ENCODE assay signal across 18 cellular contexts in the genomic region with DNA sequence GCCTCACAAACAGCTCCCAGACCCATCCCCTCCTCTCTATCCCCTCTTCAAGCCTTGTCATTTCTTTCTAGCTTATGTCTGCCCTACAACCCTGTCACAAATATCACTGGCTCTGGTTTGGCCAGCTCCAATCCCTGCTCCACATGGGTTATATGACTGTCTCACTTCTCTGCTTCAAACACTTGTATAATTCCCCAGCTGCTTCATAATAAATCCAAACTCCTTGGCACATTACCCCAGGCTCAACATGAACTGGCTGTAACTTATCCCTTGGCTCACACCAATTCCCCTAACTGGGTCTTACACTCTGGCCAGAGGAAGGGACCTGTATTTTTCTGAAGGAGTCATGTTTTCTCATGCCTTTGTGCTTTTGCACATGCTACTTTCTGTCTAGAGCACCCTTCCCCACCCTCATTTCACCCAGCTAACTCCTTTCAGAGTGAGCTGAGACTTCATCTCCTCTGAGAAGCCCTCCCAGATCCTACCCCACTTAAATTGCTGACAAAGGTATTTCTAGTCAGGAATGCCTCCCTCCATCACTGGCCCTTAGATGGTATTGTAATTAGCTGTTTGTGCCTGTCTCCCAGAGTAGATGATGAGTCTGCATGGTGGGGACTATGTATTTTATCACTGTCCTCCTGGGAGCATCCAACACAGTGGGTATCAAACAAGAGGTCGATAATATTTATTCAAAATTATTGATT.
"Had no signal": no experiment of that assay in that cellular context is flagged by ENCODE, and none has a peak within 500 bp of the region (broad histone marks: within the 10 kb centered on the region; RNA-seq: fewer than 3 reads in every experiment).

No MANE protein-coding gene starts in this region.

- FAIRE-seq: frontal cortex, pancreas, small intestine had no signal

- H3K4me3 ChIP-seq: dorsolateral prefrontal cortex, esophagus squamous epithelium, pancreas, tibial nerve had no signal

- ATAC-seq: left lobe of liver, pancreas, WTC11 had no signal

- DNase-seq: activated CD4-positive, alpha-beta T cell treated with anti-CD3 and anti-CD28 coated beads, Interleukin-2, amount 10 ng/mL, durations not matched to agents 24 days and 14 days; activated CD8-positive, alpha-beta memory T cell treated with anti-CD3 and anti-CD28 coated beads for 24 hours; amniotic stem cell; brain microvascular endothelial cell; dorsolateral prefrontal cortex; esophagus squamous epithelium; islet precursor cell; mesendoderm; pancreas; small intestine; T-helper 1 cell had no signal

- H3K27me3 Mint-ChIP-seq: activated CD4-positive, alpha-beta T cell treated with anti-CD3 and anti-CD28 coated beads, Interleukin-2, amount 10 ng/mL, durations not matched to agents 24 days and 14 days; activated naive CD4-positive, alpha-beta T cell treated with anti-CD3 and anti-CD28 coated beads, Interleukin-2, amount 50 U/mL, for 24 hours had no signal

- H3K27me3 ChIP-seq: brain microvascular endothelial cell, dorsolateral prefrontal cortex, esophagus squamous epithelium, pancreas, tibial nerve had no signal

- H3K4me3 Mint-ChIP-seq: activated CD4-positive, alpha-beta T cell treated with anti-CD3 and anti-CD28 coated beads, Interleukin-2, amount 10 ng/mL, durations not matched to agents 24 days and 14 days; activated naive CD4-positive, alpha-beta T cell treated with anti-CD3 and anti-CD28 coated beads, Interleukin-2, amount 50 U/mL, for 24 hours; neural crest cell; WTC11 had no signal

- H3K4me1 Mint-ChIP-seq: WTC11 had no signal

- H3K27ac ChIP-seq: brain microvascular endothelial cell, dorsolateral prefrontal cortex, esophagus squamous epithelium, pancreas, tibial nerve had no signal

- H3K27ac Mint-ChIP-seq: activated CD4-positive, alpha-beta T cell treated with anti-CD3 and anti-CD28 coated beads, Interleukin-2, amount 10 ng/mL, durations not matched to agents 24 days and 14 days; activated naive CD4-positive, alpha-beta T cell treated with anti-CD3 and anti-CD28 coated beads, Interleukin-2, amount 50 U/mL, for 24 hours; activated T-helper 2 cell treated with anti-CD3 and anti-CD28 coated beads, Interferon-gamma antibody, Interleukin-2, Interleukin-4, amounts not matched to agents 10 μg/mL and 5 μg/mL and 100 μg/mL, durations not matched to agents 14 hours and 24 hours and 36 hours; WTC11 had no signal

- H3K9me3 Mint-ChIP-seq: activated CD4-positive, alpha-beta T cell treated with anti-CD3 and anti-CD28 coated beads, Interleukin-2, amount 10 ng/mL, durations not matched to agents 24 days and 14 days; activated naive CD4-positive, alpha-beta T cell treated with anti-CD3 and anti-CD28 coated beads, Interleukin-2, amount 50 U/mL, for 24 hours; activated T-helper 2 cell treated with anti-CD3 and anti-CD28 coated beads, Interferon-gamma antibody, Interleukin-2, Interleukin-4, amounts not matched to agents 10 μg/mL and 5 μg/mL and 100 μg/mL, durations not matched to agents 14 hours and 24 hours and 36 hours; neural crest cell; WTC11 had no signal

- H3K9me3 ChIP-seq: esophagus squamous epithelium, pancreas, tibial nerve had no signal
